In the genomic region with DNA sequence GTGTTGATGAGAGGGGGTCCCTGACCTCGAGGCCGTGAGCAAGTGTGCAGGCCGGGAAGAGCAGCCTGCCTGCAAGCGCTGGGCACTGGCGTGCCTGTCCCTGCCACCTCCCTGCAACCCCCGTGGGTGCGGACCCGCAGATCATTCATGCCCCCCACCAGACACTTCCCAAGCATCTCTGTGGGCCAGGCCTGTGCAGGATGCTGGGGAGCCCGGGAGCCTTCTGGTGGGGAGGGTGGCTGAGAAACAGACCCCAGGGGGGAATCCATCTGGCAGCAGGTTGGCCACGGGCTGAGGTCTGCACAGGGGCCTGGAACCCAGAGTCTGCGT, we compare ENCODE assay signal across 1 cellular context.
TF ChIP-seq lines count a peak whose summit lies in the region.

No MANE protein-coding gene starts in this region.

TF ChIP-seq in HepG2, 621 proteins besides CTCF, POLR2A, EP300 and RAD21:
- no peak for TF ChIP-seq SYNCRIP (IDR thresholded peaks at IDR 0.05; ENCODE audit: insufficient read depth, low read depth, low read length)
- TF ChIP-seq, protein P1, sequence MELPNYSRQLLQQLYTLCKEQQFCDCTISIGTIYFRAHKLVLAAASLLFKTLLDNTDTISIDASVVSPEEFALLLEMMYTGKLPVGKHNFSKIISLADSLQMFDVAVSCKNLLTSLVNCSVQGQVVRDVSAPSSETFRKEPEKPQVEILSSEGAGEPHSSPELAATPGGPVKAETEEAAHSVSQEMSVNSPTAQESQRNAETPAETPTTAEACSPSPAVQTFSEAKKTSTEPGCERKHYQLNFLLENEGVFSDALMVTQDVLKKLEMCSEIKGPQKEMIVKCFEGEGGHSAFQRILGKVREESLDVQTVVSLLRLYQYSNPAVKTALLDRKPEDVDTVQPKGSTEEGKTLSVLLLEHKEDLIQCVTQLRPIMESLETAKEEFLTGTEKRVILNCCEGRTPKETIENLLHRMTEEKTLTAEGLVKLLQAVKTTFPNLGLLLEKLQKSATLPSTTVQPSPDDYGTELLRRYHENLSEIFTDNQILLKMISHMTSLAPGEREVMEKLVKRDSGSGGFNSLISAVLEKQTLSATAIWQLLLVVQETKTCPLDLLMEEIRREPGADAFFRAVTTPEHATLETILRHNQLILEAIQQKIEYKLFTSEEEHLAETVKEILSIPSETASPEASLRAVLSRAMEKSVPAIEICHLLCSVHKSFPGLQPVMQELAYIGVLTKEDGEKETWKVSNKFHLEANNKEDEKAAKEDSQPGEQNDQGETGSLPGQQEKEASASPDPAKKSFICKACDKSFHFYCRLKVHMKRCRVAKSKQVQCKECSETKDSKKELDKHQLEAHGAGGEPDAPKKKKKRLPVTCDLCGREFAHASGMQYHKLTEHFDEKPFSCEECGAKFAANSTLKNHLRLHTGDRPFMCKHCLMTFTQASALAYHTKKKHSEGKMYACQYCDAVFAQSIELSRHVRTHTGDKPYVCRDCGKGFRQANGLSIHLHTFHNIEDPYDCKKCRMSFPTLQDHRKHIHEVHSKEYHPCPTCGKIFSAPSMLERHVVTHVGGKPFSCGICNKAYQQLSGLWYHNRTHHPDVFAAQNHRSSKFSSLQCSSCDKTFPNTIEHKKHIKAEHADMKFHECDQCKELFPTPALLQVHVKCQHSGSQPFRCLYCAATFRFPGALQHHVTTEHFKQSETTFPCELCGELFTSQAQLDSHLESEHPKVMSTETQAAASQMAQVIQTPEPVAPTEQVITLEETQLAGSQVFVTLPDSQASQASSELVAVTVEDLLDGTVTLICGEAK (IDR thresholded peaks at IDR 0.05), result no peak
- TF ChIP-seq, protein P1 (CRISPR knock-in tag; IDR thresholded peaks at IDR 0.05), result no peak
- no peak for TF ChIP-seq ZC3H13 (CRISPR knock-in tag; IDR thresholded peaks at IDR 0.05)
